ENCODE assay signal across 12 cellular contexts in genomic region chr20:34017610-34018009, GRCh38. TPM values are rescaled to one million over a fixed set of nuclear protein-coding genes. Genes with fewer than 3 reads are reported as not detected.
A peak's percentile ranks its signal among the peaks of the same experiment; 100 is the strongest.
DNase-seq lines count a peak whose midpoint lies in the region; ATAC-seq, FAIRE-seq and TF ChIP-seq lines count a peak whose summit lies in the region.
"Had no signal": no experiment of that assay in that cellular context is flagged by ENCODE, and none has a peak within 500 bp of the region (broad histone marks: within the 10 kb centered on the region; RNA-seq: fewer than 3 reads in every experiment).

No MANE protein-coding gene starts in this region.

- no peak overlapping the region for H3K4me3 ChIP-seq in AG10803 (ENCODE audit: low read length)
- H3K4me3 ChIP-seq in keratinocyte (ENCODE audit: control insufficient read depth in 2 of 3, extremely low read depth in 1 of 3, insufficient read depth in 2 of 3, low read depth in 1 of 3, low read length in 3 of 3) = peak overlapping the region in 1 of 3 experiments; percentile 19
- H3K4me3 ChIP-seq: HAP-1 had no signal

- H3K9ac ChIP-seq in keratinocyte (ENCODE audit: control insufficient read depth, extremely low read depth, insufficient read depth, low read length) = peak overlapping the region; percentile 51

- peaks cover 71% of the 10 kb centered on the region for H3K79me2 ChIP-seq in keratinocyte (ENCODE audit: control insufficient read depth, insufficient read depth, low read length)

- TF ChIP-seq CTCF in AG10803 (conservative IDR thresholded peaks at IDR 0.05; ENCODE audit: low read length) = no peak
- no peak for TF ChIP-seq CTCF in keratinocyte (optimal IDR thresholded peaks at IDR 0.05 in 1 of 3, IDR thresholded peaks at IDR 0.05 in 1 of 3, conservative IDR thresholded peaks at IDR 0.05 in 1 of 3; ENCODE audit: extremely low read depth in 1 of 3, insufficient read depth in 2 of 3, low read length in 3 of 3)

- peak; percentile 83 for DNase-seq in AG10803 (ENCODE audit: low read depth)
- peak; percentile 39 for DNase-seq in HK-2 (ENCODE audit: unreplicated experiment)
- DNase-seq in amniotic epithelial cell (ENCODE audit: low read depth) = peak; percentile 97
- DNase-seq in keratinocyte (ENCODE audit: low read depth, low spot score) = peak; percentile 85
- DNase-seq in Ammon's horn (ENCODE audit: low spot score) = no peak
- no peak for DNase-seq in COLO668 (lab: John Stamatoyannopoulos, UW; ENCODE audit: unreplicated experiment)
- DNase-seq: DMS 273 treated with DMSO at 0.1 percent for 48 hours, left cardiac atrium, right cardiac atrium had no signal

- ATAC-seq in HG03378 (IDR thresholded peaks at IDR 0.05; ENCODE audit: unreplicated experiment) (no peak), HG02981 (IDR thresholded peaks at IDR 0.05; ENCODE audit: unreplicated experiment) (no peak)
- ATAC-seq: left cardiac atrium, right cardiac atrium had no signal

- no peaks in the 10 kb centered on the region for H3K9me3 ChIP-seq in keratinocyte (ENCODE audit: control insufficient read depth, low read depth, low read length)
- H3K9me3 ChIP-seq: HAP-1 had no signal

- peaks cover 7% of the 10 kb centered on the region for H3K9me1 ChIP-seq in keratinocyte (ENCODE audit: control insufficient read depth, extremely low read depth, insufficient read depth, low read length)

- no peaks in the 10 kb centered on the region for H3K36me3 ChIP-seq in keratinocyte (ENCODE audit: control insufficient read depth in 2 of 2, extremely low read depth in 1 of 2, insufficient read depth in 2 of 2, low read length in 2 of 2)

- peak; percentile 97 for FAIRE-seq in keratinocyte (lab: Jason Lieb, UNC)

- H3K27ac ChIP-seq in keratinocyte (ENCODE audit: control insufficient read depth, insufficient read depth, low read length) = peak overlapping the region; percentile 70

- H4K20me1 ChIP-seq in keratinocyte (ENCODE audit: control insufficient read depth, extremely low read depth, insufficient read depth, low read length) = peaks cover 14% of the 10 kb centered on the region

- peaks cover 70% of the 10 kb centered on the region for H3K4me1 ChIP-seq in keratinocyte (ENCODE audit: control insufficient read depth, extremely low read depth, insufficient read depth, low read length)
- H3K4me1 ChIP-seq: HAP-1 had no signal

- peak overlapping the region; percentile 65 for H3K4me2 ChIP-seq in keratinocyte (ENCODE audit: control insufficient read depth, extremely low read depth, insufficient read depth, low read depth, low read length)

- dilution Hi-C loops in keratinocyte (cut with MboI; ENCODE audit: extremely low pct_ligation_motif_present, low sequenced_read_pairs) = no loop called here

- no peaks in the 10 kb centered on the region for H3K27me3 ChIP-seq in keratinocyte (ENCODE audit: control insufficient read depth, extremely low read depth, insufficient read depth, low read length)

- H2AFZ ChIP-seq in keratinocyte (ENCODE audit: control insufficient read depth, low read length) = no peak overlapping the region

RNA-seq across cellular contexts. Expression of gene RALY, which starts 23.9 kb away (rescaled TPM):
- 107 to 118 TPM (median 118 TPM) in 3 replicates for polyA plus RNA-seq in keratinocyte
- polyA plus RNA-seq in keratinocyte (2011; ENCODE audit: low read depth) = 22.4 TPM
- polyA plus RNA-seq in keratinocyte (2011; cell fraction: cytosol; rRNA removed) = 59.8 and 110 TPM in 2 replicates
- 43.5 and 61.5 TPM in 2 replicates for polyA plus RNA-seq in keratinocyte (2011; cell fraction: nucleus; rRNA removed)
- polyA plus RNA-seq in keratinocyte (2012; ENCODE audit: low replicate concordance) = 56.7 and 163 TPM in 2 replicates
- polyA minus RNA-seq in keratinocyte = 82.0 to 151 TPM (median 82.8 TPM) in 3 replicates
- polyA minus RNA-seq in keratinocyte (2011; cell fraction: cytosol; rRNA and poly(A)+ RNA removed) = 134 TPM
- polyA minus RNA-seq in keratinocyte (2011; cell fraction: nucleus; rRNA and poly(A)+ RNA removed) = 43.9 and 51.5 TPM in 2 replicates

Comparison
In these comparisons a context has a peak if more than half of its experiments do, and no peak if none do; other contexts are left out.
1. DNase-seq: peak in AG10803 (single experiment), HK-2 (single experiment), amniotic epithelial cell (single experiment) and keratinocyte (single experiment); none in Ammon's horn (single experiment) and COLO668 (single experiment).